9 cellular contexts compared by ENCODE assay signal in genomic region chr9:105405514-105406131, GRCh38. TPM values are rescaled to one million over a fixed set of nuclear protein-coding genes. Genes with fewer than 3 reads are reported as not detected.
DNase-seq lines count a peak whose midpoint lies in the region; ATAC-seq lines count a peak whose summit lies in the region.
"Had no signal": no experiment of that assay in that cellular context is flagged by ENCODE, and none has a peak within 500 bp of the region (broad histone marks: within the 10 kb centered on the region; RNA-seq: fewer than 3 reads in every experiment).

No MANE protein-coding gene starts in this region.

- H3K27ac ChIP-seq in aorta (ENCODE audit: low read depth in 1 of 2, low read length in 2 of 2), result no peak overlapping the region

- peaks cover 2% of the 10 kb centered on the region for H3K9me3 ChIP-seq in aorta (ENCODE audit: control insufficient read depth, low read length)

- peak; percentile 7 for DNase-seq in DMS79 (lab: John Stamatoyannopoulos, UW)
- peak; percentile 43 for DNase-seq in HT1080 (ENCODE audit: low read depth)
- DNase-seq in activated CD4-positive, alpha-beta T cell treated with anti-CD3 and anti-CD28 coated beads for 4 hours, result peak; percentile 28 to 32
- DNase-seq in iris pigment epithelial cell (ENCODE audit: low read depth), result peak; percentile 63
- DNase-seq in globus pallidus (ENCODE audit: low spot score), result no peak
- DNase-seq in aorta, result no peak

- H3K4me1 ChIP-seq in aorta (ENCODE audit: control insufficient read depth in 1 of 2, insufficient read depth in 2 of 2, low read length in 2 of 2), result no peaks in the 10 kb centered on the region

- intact Hi-C loops in aorta (cut with DNase I), result no loop called here

- no peak overlapping the region for H3K4me3 ChIP-seq in aorta (ENCODE audit: low read length in 2 of 2)

- 25 to 37% methylated on average over 6 of the region's 6 CpGs for WGBS in aorta, 2 donors

- ATAC-seq in GM21390 (IDR thresholded peaks at IDR 0.05; ENCODE audit: unreplicated experiment) (peak; percentile 92), esophagus mucosa (no peak), aorta (ENCODE audit: low FRiP score) (no peak)
- ATAC-seq: HCT116 had no signal

- H3K27me3 ChIP-seq in aorta (ENCODE audit: control insufficient read depth in 1 of 2, insufficient read depth in 2 of 2, low read length in 1 of 2), result no peaks in the 10 kb centered on the region

- H3K36me3 ChIP-seq in aorta (ENCODE audit: control insufficient read depth in 1 of 2, insufficient read depth in 2 of 2, low read length in 1 of 2), result no peaks in the 10 kb centered on the region

RNA-seq across cellular contexts. Expression of gene FSD1L, which starts 42.2 kb away (rescaled TPM):
- 1.8 and 2.7 TPM in 2 replicates for total RNA-seq in HT1080 (2014; rRNA removed; shearing (Covaris generic))
- 1.5 and 2.0 TPM in 2 replicates for polyA plus RNA-seq in HT1080 (2015; cell fraction: cytosol; rRNA removed)
- 6.7 and 6.9 TPM in 2 replicates for polyA plus RNA-seq in HT1080 (2015; cell fraction: nucleus; rRNA removed)
- total RNA-seq in esophagus mucosa, result 2.3 TPM
- total RNA-seq in aorta, result 1 to 10 TPM; 4.6 to 6.9 TPM
- 1 to 10 TPM; 1.3 to 1.8 TPM for polyA plus RNA-seq in aorta

Comparison
In these comparisons a context has a peak if more than half of its experiments do, and no peak if none do; other contexts are left out.
1. DNase-seq: peak in DMS79 (single experiment), HT1080 (single experiment), activated CD4-positive, alpha-beta T cell treated with anti-CD3 and anti-CD28 coated beads for 4 hours (2 of 2) and iris pigment epithelial cell (single experiment); none in globus pallidus (single experiment) and aorta (0 of 2).